ENCODE assay signal across 33 cellular contexts in the genomic region with DNA sequence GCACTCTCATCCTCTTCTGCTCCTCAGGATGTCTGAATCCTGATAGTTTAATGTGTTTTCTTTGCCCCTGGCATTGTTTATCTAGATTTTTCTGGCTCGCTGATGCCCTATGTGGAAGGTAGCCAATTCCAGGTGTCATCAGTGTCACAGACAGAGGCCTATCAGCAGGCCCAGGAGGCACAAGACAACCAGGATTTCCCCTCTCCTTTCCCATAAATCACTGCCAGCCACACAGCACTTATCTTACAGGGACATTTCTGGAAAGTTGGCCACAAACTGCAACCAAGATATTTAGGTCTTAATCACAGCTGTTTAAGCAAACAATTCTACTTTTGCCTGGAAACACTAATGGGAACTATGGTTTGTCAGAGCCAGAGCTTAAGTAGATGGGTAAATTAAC. TPM values are rescaled to one million over a fixed set of nuclear protein-coding genes. Genes with fewer than 3 reads are reported as not detected.
DNase-seq lines count a peak whose midpoint lies in the region; TF ChIP-seq lines count a peak whose summit lies in the region.
"Had no signal": no experiment of that assay in that cellular context is flagged by ENCODE, and none has a peak within 500 bp of the region (broad histone marks: within the 10 kb centered on the region; RNA-seq: fewer than 3 reads in every experiment).

No MANE protein-coding gene starts in this region.

- H3K27me3 ChIP-seq in parathyroid adenoma (ENCODE audit: control insufficient read depth, insufficient read depth, low read length) (no peaks in the 10 kb centered on the region), colonic mucosa (no peaks in the 10 kb centered on the region), uterus (no peaks in the 10 kb centered on the region)
- H3K27me3 ChIP-seq: BLaER1 treated with 17β-estradiol and CSF1 and Interleukin-3, amounts not matched to agents 10 nM and 100 nM; cardiac muscle cell; esophagus muscularis mucosa; foreskin keratinocyte; neutrophil; SJCRH30 had no signal

- H3K9ac ChIP-seq in parathyroid adenoma, result no peak overlapping the region
- no peak overlapping the region for H3K9ac ChIP-seq in colonic mucosa (ENCODE audit: low read depth in 2 of 2, low read length in 2 of 2)
- H3K9ac ChIP-seq: BLaER1 treated with 17β-estradiol and CSF1 and Interleukin-3, amounts not matched to agents 10 nM and 100 nM; KMS-11 had no signal

- H3K27ac ChIP-seq in parathyroid adenoma, result peak overlapping the region; percentile 2
- no peak overlapping the region for H3K27ac ChIP-seq in colonic mucosa
- no peak overlapping the region for H3K27ac ChIP-seq in uterus
- H3K27ac ChIP-seq: BLaER1 treated with 17β-estradiol and CSF1 and Interleukin-3, amounts not matched to agents 10 nM and 100 nM; cardiac muscle cell; esophagus muscularis mucosa; foreskin keratinocyte; KMS-11; lower lobe of right lung; neutrophil; SJCRH30 had no signal

- intact Hi-C loops in colonic mucosa (cut with DNase I) (no loop called here), uterus (cut with DNase I; ENCODE audit: low total_unique reads) (no loop called here)

- no peak overlapping the region for H3K4me2 ChIP-seq in parathyroid adenoma (ENCODE audit: low read length)
- H3K4me2 ChIP-seq: BLaER1 treated with 17β-estradiol and CSF1 and Interleukin-3, amounts not matched to agents 10 nM and 100 nM; KMS-11 had no signal

- no peak for TF ChIP-seq POLR2A in uterus (IDR thresholded peaks at IDR 0.05)

- H3K4me3 ChIP-seq in parathyroid adenoma (ENCODE audit: low read depth, low read length) (no peak overlapping the region), colonic mucosa (no peak overlapping the region), uterus (no peak overlapping the region)
- H3K4me3 ChIP-seq: BLaER1 treated with 17β-estradiol and CSF1 and Interleukin-3, amounts not matched to agents 10 nM and 100 nM; cardiac muscle cell; coronary artery; esophagus muscularis mucosa; lower lobe of right lung; SJCRH30 had no signal

- H2AFZ ChIP-seq in parathyroid adenoma, result peak overlapping the region; percentile 18

- H3K9me3 ChIP-seq in parathyroid adenoma (ENCODE audit: control insufficient read depth, low read length), result no peaks in the 10 kb centered on the region
- H3K9me3 ChIP-seq in colonic mucosa, result no peaks in the 10 kb centered on the region
- H3K9me3 ChIP-seq in uterus, result no peaks in the 10 kb centered on the region
- H3K9me3 ChIP-seq: BLaER1 treated with 17β-estradiol and CSF1 and Interleukin-3, amounts not matched to agents 10 nM and 100 nM; esophagus muscularis mucosa; lower lobe of right lung; neutrophil; SJCRH30 had no signal

- peak; percentile 47 for DNase-seq in Daoy (ENCODE audit: low read depth)
- DNase-seq in NCI-H2029 (lab: John Stamatoyannopoulos, UW), result peak; percentile 16
- DNase-seq in dermis blood vessel endothelial cell, result peak; percentile 50
- DNase-seq in colonic mucosa, result no peak
- DNase-seq in uterus, result no peak
- no peak for DNase-seq in OCI-M2 (lab: John Stamatoyannopoulos, UW; ENCODE audit: unreplicated experiment)
- DNase-seq in HUDEP-2 (lab: John Stamatoyannopoulos, UW; ENCODE audit: unreplicated experiment in 76 of 76), result no peak
- DNase-seq: activated CD4-positive, alpha-beta T cell treated with anti-CD3 and anti-CD28 coated beads for 48 hours; activated T-cell treated with anti-CD3 and anti-CD28 coated beads for 4 hours; Calu3; DND-41; foreskin keratinocyte; head of caudate nucleus; islet precursor cell; lower lobe of right lung; naive thymus-derived CD4-positive, alpha-beta T cell; NCI-H1417 treated with DMSO at 0.1 percent for 48 hours; NCI-H2081 treated with DMSO at 0.1 percent for 48 hours; NCI-H226; RPMI8226; SJCRH30; stimulated activated CD4-positive, alpha-beta T cell treated with anti-CD3 and anti-CD28 coated beads, Interleukin-4, amount 100 ng/mL, for 1 hour; SW 1271; T1000 had no signal

- H3K36me3 ChIP-seq in parathyroid adenoma (ENCODE audit: control insufficient read depth, insufficient read depth, low read length), result no peaks in the 10 kb centered on the region
- no peaks in the 10 kb centered on the region for H3K36me3 ChIP-seq in colonic mucosa
- H3K36me3 ChIP-seq in uterus, result no peaks in the 10 kb centered on the region
- H3K36me3 ChIP-seq: BLaER1 treated with 17β-estradiol and CSF1 and Interleukin-3, amounts not matched to agents 10 nM and 100 nM; cardiac muscle cell; neutrophil; SJCRH30 had no signal

- TF ChIP-seq CTCF in parathyroid adenoma (IDR thresholded peaks at IDR 0.05), result no peak
- TF ChIP-seq CTCF in colonic mucosa (IDR thresholded peaks at IDR 0.05), result no peak
- no peak for TF ChIP-seq CTCF in uterus (IDR thresholded peaks at IDR 0.05)

- no peaks in the 10 kb centered on the region for H3K79me2 ChIP-seq in parathyroid adenoma

- H3K4me1 ChIP-seq in parathyroid adenoma (peaks cover 6% of the 10 kb centered on the region), colonic mucosa (no peaks in the 10 kb centered on the region), uterus (no peaks in the 10 kb centered on the region)
- H3K4me1 ChIP-seq: foreskin keratinocyte, SJCRH30 had no signal

RNA-seq across cellular contexts. Expression of gene ADGRF5, which starts 28.1 kb away (rescaled TPM):
- 0.11 TPM in 1 of 2 replicates, not detected in the other for total RNA-seq in Daoy (2014; rRNA removed; shearing (Covaris generic))
- total RNA-seq in dermis blood vessel endothelial cell, result 140 and 211 TPM in 2 replicates
- 1 to 10 TPM; 1.8 to 3.3 TPM for total RNA-seq in colonic mucosa
- total RNA-seq in uterus, result 10 to 100 TPM; 21.5 to 51.2 (median 35.9) TPM
- total RNA-seq: activated T-helper 2 cell treated with anti-CD3 and anti-CD28 coated beads, Interferon-gamma antibody, Interleukin-2, Interleukin-4, amounts not matched to agents 10 μg/mL and 5 μg/mL and 100 μg/mL, durations not matched to agents 14 hours and 24 hours and 36 hours; foreskin keratinocyte; naive thymus-derived CD4-positive, alpha-beta T cell; progenitor cell of endocrine pancreas had no signal

Comparison
In these comparisons a context has a peak if more than half of its experiments do, and no peak if none do; other contexts are left out.
1. DNase-seq: peak in Daoy (single experiment), NCI-H2029 (single experiment) and dermis blood vessel endothelial cell (single experiment); none in colonic mucosa (single experiment), uterus (0 of 2), OCI-M2 (single experiment) and HUDEP-2 (0 of 76).
2. RNA of gene ADGRF5, which starts 28.1 kb away (total RNA-seq): 140 to 211 TPM in dermis blood vessel endothelial cell and 21.5 to 51.2 TPM in uterus; 1.8 to 3.3 TPM in colonic mucosa and 0.11 TPM in Daoy; every median in the first group is over 4 times any median in the second.